Comparison of ENCODE assay signal across 8 cellular contexts in genomic region chr16:30896890-30897730, GRCh38. TPM values are rescaled to one million over a fixed set of nuclear protein-coding genes. Genes with fewer than 3 reads are reported as not detected.
DNase-seq lines count a peak whose midpoint lies in the region; ATAC-seq and TF ChIP-seq lines count a peak whose summit lies in the region.

No MANE protein-coding gene starts in this region.

- peak overlapping the region; percentile 73 for H3K4me3 Mint-ChIP-seq in CD8-positive, alpha-beta T cell

- TF ChIP-seq CTCF in CD8-positive, alpha-beta T cell (IDR thresholded peaks at IDR 0.05) = no peak
- no peak for TF ChIP-seq CTCF in lower lobe of right lung (IDR thresholded peaks at IDR 0.05)

- H3K9me3 ChIP-seq in CD8-positive, alpha-beta T cell (ENCODE audit: low read length) = no peaks in the 10 kb centered on the region
- no peaks in the 10 kb centered on the region for H3K9me3 ChIP-seq in ectodermal cell (ENCODE audit: control insufficient read depth, low read length)
- H3K9me3 ChIP-seq in lower lobe of right lung = no peaks in the 10 kb centered on the region

- H3K27me3 Mint-ChIP-seq in CD8-positive, alpha-beta T cell (ENCODE audit: low read depth) = no peaks in the 10 kb centered on the region

- intact Hi-C loops in CD8-positive, alpha-beta T cell (cut with DNase I, micrococcal nuclease) = loop anchor here (1.0 to 2.0 kb wide), 5 partner anchors 22 to 198 kb away; partner anchors contain the start of genes SETD1A (in 2 of the 2), CFAP119 (in 1 of the 2), RNF40 (in 1 of the 2) and SRCAP (in 1 of the 2)
- intact Hi-C loops in lower lobe of right lung (cut with DNase I) = no loop called here

- peak overlapping the region; percentile 14 for H3K4me3 ChIP-seq in CD8-positive, alpha-beta T cell (ENCODE audit: low read depth, low read length)
- peak overlapping the region; percentile 39 for H3K4me3 ChIP-seq in ectodermal cell (ENCODE audit: insufficient read depth, low read depth, low read length)
- H3K4me3 ChIP-seq in lower lobe of right lung = peak overlapping the region; percentile 65

- POLR2A ChIA-PET in CD8-positive, alpha-beta T cell (lab: Charles Lee) = interaction anchor here (0.7 to 1.2 kb wide), 3 partner anchors 21 to 28 kb away, joined by 3 to 5 read pairs (median 5); no protein-coding TSS in a partner anchor
- POLR2A ChIA-PET in HEK293T (lab: Yijun Ruan, JAX) = interaction anchor here (1.0 to 4.2 kb wide), 14 partner anchors 9 to 122 kb away, joined by 3 to 50 read pairs (median 6); partner anchors contain the start of gene FBXL19

- peaks cover 40% of the 10 kb centered on the region for H3K4me1 ChIP-seq in CD8-positive, alpha-beta T cell (ENCODE audit: insufficient read depth, low read length)
- H3K4me1 ChIP-seq in ectodermal cell (ENCODE audit: control insufficient read depth, insufficient read depth, low read length) = peaks cover 14% of the 10 kb centered on the region
- H3K4me1 ChIP-seq in lower lobe of right lung = peaks cover 54% of the 10 kb centered on the region

- peak overlapping the region; percentile 79 for H3K27ac Mint-ChIP-seq in CD8-positive, alpha-beta T cell

- CTCF ChIA-PET in CD8-positive, alpha-beta T cell (lab: Charles Lee) = interaction anchor here (0.6 to 7.0 kb wide), 4 partner anchors 13 to 52 kb away, joined by 3 to 96 read pairs (median 3); no protein-coding TSS in a partner anchor
- CTCF ChIA-PET in HEK293T (lab: Yijun Ruan, JAX) = interaction anchor here (0.6 kb wide), 1 partner anchor 58 kb away, joined by 4 read pairs; no protein-coding TSS in a partner anchor

- ATAC-seq in CD8-positive, alpha-beta T cell = peak; percentile 68
- ATAC-seq in lower lobe of right lung (peak; percentile 80 to 81), HG03571 (IDR thresholded peaks at IDR 0.05; ENCODE audit: unreplicated experiment) (no peak)

- no peaks in the 10 kb centered on the region for H3K36me3 ChIP-seq in CD8-positive, alpha-beta T cell (ENCODE audit: insufficient read depth, low read length)
- H3K36me3 ChIP-seq in ectodermal cell (ENCODE audit: control insufficient read depth, insufficient read depth, low read length) (no peaks in the 10 kb centered on the region), lower lobe of right lung (no peaks in the 10 kb centered on the region)

- H3K9me3 Mint-ChIP-seq in CD8-positive, alpha-beta T cell = no peaks in the 10 kb centered on the region

- no peak overlapping the region for H3K27ac ChIP-seq in CD8-positive, alpha-beta T cell (ENCODE audit: low read depth, low read length)
- H3K27ac ChIP-seq in ectodermal cell (ENCODE audit: insufficient read depth, low read depth, low read length, poor library complexity, severe bottlenecking) (peak overlapping the region; percentile 83), lower lobe of right lung (peak overlapping the region; percentile 95)

- 20% methylated on average over 31 of the region's 31 CpGs for WGBS in ectodermal cell, 2 experiments

- peaks cover 2% of the 10 kb centered on the region for H3K36me3 Mint-ChIP-seq in CD8-positive, alpha-beta T cell

- no peaks in the 10 kb centered on the region for H3K27me3 ChIP-seq in CD8-positive, alpha-beta T cell (ENCODE audit: insufficient read depth, low read length)
- H3K27me3 ChIP-seq in ectodermal cell (ENCODE audit: control insufficient read depth, insufficient read depth, low read length, poor library complexity, severe bottlenecking) (peaks cover 23% of the 10 kb centered on the region), lower lobe of right lung (ENCODE audit: low read depth) (no peaks in the 10 kb centered on the region)

- peak; percentile 53 to 84 (median 75) for DNase-seq in CD8-positive, alpha-beta T cell
- DNase-seq in HEK293T (ENCODE audit: extremely low spot score) (peak; percentile 97), NCI-H510A treated with DMSO at 0.1 percent for 48 hours (lab: John Stamatoyannopoulos, UW) (peak; percentile 41), lower lobe of right lung (peak; percentile 95)
- DNase-seq in activated CD8-positive, alpha-beta memory T cell treated with anti-CD3 and anti-CD28 coated beads for 1 hour (ENCODE audit: extremely low read depth in 1 of 2, low read depth in 1 of 2) = peak; percentile 40 to 62
- peak; percentile 75 to 81 for DNase-seq in stimulated activated CD4-positive, alpha-beta T cell treated with anti-CD3 and anti-CD28 coated beads, Interleukin-4, amount 100 ng/mL, for 48 hours (ENCODE audit: low read depth in 2 of 2)

- peaks cover 53% of the 10 kb centered on the region for H3K4me1 Mint-ChIP-seq in CD8-positive, alpha-beta T cell (ENCODE audit: low read depth)

TF ChIP-seq in HEK293T, 16 proteins besides CTCF, POLR2A, EP300 and RAD21:
- peak; percentile 52 for TF ChIP-seq ELF4 (IDR thresholded peaks at IDR 0.05)
- no peak for TF ChIP-seq SP1 (IDR thresholded peaks at IDR 0.05)
- 0 out of 2 replicates have a peak, but pooled peaks have one; percentile 81 for TF ChIP-seq HDGF (IDR thresholded peaks at IDR 0.05; ENCODE audit: borderline replicate concordance)
- TF ChIP-seq LEF1 (IDR thresholded peaks at IDR 0.05; ENCODE audit: borderline replicate concordance) = 0 out of 2 replicates have a peak, but pooled peaks have one; percentile 67
- TF ChIP-seq PKNOX1 (IDR thresholded peaks at IDR 0.05) = peak; percentile 69; the same call in 1 of the 2 replicates

RNA-seq across cellular contexts. Expression of gene CTF1, which starts 0.7 kb away (rescaled TPM):
- total RNA-seq in CD8-positive, alpha-beta T cell = not detected
- polyA plus RNA-seq in ectodermal cell (2013, experiment 1 of 4) = 3.4 TPM
- polyA plus RNA-seq in ectodermal cell (2013, experiment 2 of 4) = 2.7 TPM
- polyA plus RNA-seq in ectodermal cell (2013, experiment 3 of 4) = 3.9 TPM
- 3.5 TPM for polyA plus RNA-seq in ectodermal cell (2013, experiment 4 of 4)
- total RNA-seq in lower lobe of right lung = 10.3 TPM

RNA-seq across cellular contexts. Expression of gene BCL7C, which starts 3.2 kb away (rescaled TPM):
- 10 to 100 TPM; 16.0 to 16.2 TPM for total RNA-seq in CD8-positive, alpha-beta T cell
- polyA plus RNA-seq in ectodermal cell (2013, experiment 1 of 4) = 40.5 TPM
- 35.8 TPM for polyA plus RNA-seq in ectodermal cell (2013, experiment 2 of 4)
- 32.7 TPM for polyA plus RNA-seq in ectodermal cell (2013, experiment 3 of 4)
- 37.9 TPM for polyA plus RNA-seq in ectodermal cell (2013, experiment 4 of 4)
- 23.3 TPM for total RNA-seq in lower lobe of right lung

RNA-seq across cellular contexts. Expression of gene FBXL19, which starts 26.3 kb away (rescaled TPM):
- 1 to 10 TPM; 5.4 to 5.9 TPM for total RNA-seq in CD8-positive, alpha-beta T cell
- 80.8 TPM for polyA plus RNA-seq in ectodermal cell (2013, experiment 1 of 4)
- polyA plus RNA-seq in ectodermal cell (2013, experiment 2 of 4) = 83.7 TPM
- polyA plus RNA-seq in ectodermal cell (2013, experiment 3 of 4) = 56.7 TPM
- 60.5 TPM for polyA plus RNA-seq in ectodermal cell (2013, experiment 4 of 4)
- total RNA-seq in lower lobe of right lung = 14.5 TPM

RNA-seq across cellular contexts. Expression of gene ORAI3, which starts 51.8 kb away (rescaled TPM):
- total RNA-seq in CD8-positive, alpha-beta T cell = 1 to 10 TPM; 2.0 to 2.8 TPM
- polyA plus RNA-seq in ectodermal cell (2013, experiment 1 of 4) = 14.0 TPM
- polyA plus RNA-seq in ectodermal cell (2013, experiment 2 of 4) = 15.7 TPM
- polyA plus RNA-seq in ectodermal cell (2013, experiment 3 of 4) = 12.7 TPM
- 16.1 TPM for polyA plus RNA-seq in ectodermal cell (2013, experiment 4 of 4)
- total RNA-seq in lower lobe of right lung = 30.2 TPM

Comparison
In these comparisons a context has a peak if more than half of its experiments do, and no peak if none do; other contexts are left out.
1. DNase-seq: peak in every context shown above with its lines; median percentile 97 in HEK293T; 95 in lower lobe of right lung; 78 in stimulated activated CD4-positive, alpha-beta T cell treated with anti-CD3 and anti-CD28 coated beads, Interleukin-4, amount 100 ng/mL, for 48 hours; 75 in CD8-positive, alpha-beta T cell; 51 in activated CD8-positive, alpha-beta memory T cell treated with anti-CD3 and anti-CD28 coated beads for 1 hour; 41 in NCI-H510A treated with DMSO at 0.1 percent for 48 hours.
2. H3K4me3 ChIP-seq: peak in every context shown above with its lines; median percentile 65 in lower lobe of right lung; 39 in ectodermal cell; 14 in CD8-positive, alpha-beta T cell.